Comparison of ENCODE assay signal across 22 cellular contexts in genomic region chr10:11249134-11249533, GRCh38.
A peak's percentile ranks its signal among the peaks of the same experiment; 100 is the strongest.
DNase-seq lines count a peak whose midpoint lies in the region; ATAC-seq, FAIRE-seq and TF ChIP-seq lines count a peak whose summit lies in the region.
"Had no signal": no experiment of that assay in that cellular context is flagged by ENCODE, and none has a peak within 500 bp of the region (broad histone marks: within the 10 kb centered on the region; RNA-seq: fewer than 3 reads in every experiment).

No MANE protein-coding gene starts in this region.

- H2BK20ac ChIP-seq in H9 (ENCODE audit: low read depth, low read length, poor library complexity, severe bottlenecking) = no peak overlapping the region

- no peak for TF ChIP-seq EP300 in GM12878 (IDR thresholded peaks at IDR 0.05; ENCODE audit: borderline replicate concordance in 1 of 2, control insufficient read depth in 1 of 2, low read depth in 2 of 2, low read length in 2 of 2)

- no peak overlapping the region for H4K8ac ChIP-seq in H9 (replicated peaks; ENCODE audit: insufficient read length, low read depth, low read length)

- H3K4ac ChIP-seq in H9 (ENCODE audit: low read depth, low read length) = no peak overlapping the region

- ATAC-seq in GM12878 (no peak), natural killer cell (no peak)
- no peak for ATAC-seq in stimulated activated effector memory CD8-positive, alpha-beta T cell treated with anti-CD3 and anti-CD28 coated beads, Interleukin-12 subunit alpha, Interleukin-12 subunit beta, amount 100 ng/mL, for 72 hours
- ATAC-seq: activated naive CD4-positive, alpha-beta T cell treated with anti-CD3 and anti-CD28 coated beads, Interleukin-2, amount 50 U/mL, for 72 hours; PC-3 had no signal

- no peak for TF ChIP-seq RAD21 in GM12878 (IDR thresholded peaks at IDR 0.05; ENCODE audit: insufficient read depth, low read depth, low read length)

- SMC1A ChIA-PET in GM12878 (lab: Charles Lee; ENCODE audit: uncharacterized antibody, unreplicated experiment) = interaction anchor here (0.6 to 15.6 kb wide), 6 partner anchors 10 to 77 kb away, joined by 3 to 417 read pairs (median 4); no protein-coding TSS in a partner anchor

- H2BK120ac ChIP-seq in H9 (ENCODE audit: low read depth, low read length, poor library complexity, severe bottlenecking) = no peak overlapping the region

- peaks cover 23 to 32% (median 29%) of the 10 kb centered on the region in 4 donors for H3K4me1 Mint-ChIP-seq in CD4-positive, alpha-beta memory T cell
- H3K4me1 Mint-ChIP-seq in H9 (peaks cover 15 to 17% of the 10 kb centered on the region in 2 experiments), natural killer cell (peaks cover 42 to 58% of the 10 kb centered on the region in 2 donors)
- peaks cover 25% of the 10 kb centered on the region for H3K4me1 Mint-ChIP-seq in stimulated activated effector memory CD8-positive, alpha-beta T cell treated with anti-CD3 and anti-CD28 coated beads, Interleukin-12 subunit alpha, Interleukin-12 subunit beta, amount 100 ng/mL, for 72 hours

- H3K4me1 ChIP-seq in CD4-positive, alpha-beta memory T cell (ENCODE audit: insufficient read depth, low read length) = peaks cover 61% of the 10 kb centered on the region
- H3K4me1 ChIP-seq in H9 (ENCODE audit: insufficient read depth, low read length) = peaks cover 7% of the 10 kb centered on the region
- peaks cover 49% of the 10 kb centered on the region for H3K4me1 ChIP-seq in GM12878 (ENCODE audit: control insufficient read depth, insufficient read depth, low read length)
- H3K4me1 ChIP-seq: breast epithelium, parathyroid adenoma, vagina had no signal

- H3K27me3 Mint-ChIP-seq in CD4-positive, alpha-beta memory T cell = no peaks in the 10 kb centered on the region
- H3K27me3 Mint-ChIP-seq in H9 (ENCODE audit: low read depth) = no peaks in the 10 kb centered on the region
- H3K27me3 Mint-ChIP-seq in natural killer cell (ENCODE audit: low read depth in 2 of 2) = no peaks in the 10 kb centered on the region

- H3K9ac ChIP-seq in H9 (ENCODE audit: extremely low read depth, insufficient read length, low read length) (no peak overlapping the region), GM12878 (ENCODE audit: control insufficient read depth, insufficient read depth, low read length) (no peak overlapping the region)
- H3K9ac ChIP-seq: parathyroid adenoma, SK-N-SH had no signal

- H3K4me3 Mint-ChIP-seq in CD4-positive, alpha-beta memory T cell = no peak overlapping the region
- H3K4me3 Mint-ChIP-seq in H9 = no peak overlapping the region
- H3K4me3 Mint-ChIP-seq in natural killer cell = peak overlapping the region; percentile 45
- H3K4me3 Mint-ChIP-seq in stimulated activated effector memory CD8-positive, alpha-beta T cell treated with anti-CD3 and anti-CD28 coated beads, Interleukin-12 subunit alpha, Interleukin-12 subunit beta, amount 100 ng/mL, for 72 hours = no peak overlapping the region

- H3K79me2 ChIP-seq in H9 (ENCODE audit: insufficient read depth, low read length) (no peaks in the 10 kb centered on the region), GM12878 (ENCODE audit: control insufficient read depth, insufficient read depth, low read length) (peaks cover 72% of the 10 kb centered on the region)
- H3K79me2 ChIP-seq: parathyroid adenoma had no signal

- H3K18ac ChIP-seq in H9 (ENCODE audit: insufficient read length, low read depth, low read length) = no peak overlapping the region

- TF ChIP-seq CTCF in H9 (conservative IDR thresholded peaks at IDR 0.05) (no peak), GM12878 (IDR thresholded peaks at IDR 0.05 in 2 of 3, conservative IDR thresholded peaks at IDR 0.05 in 1 of 3; ENCODE audit: control insufficient read depth in 2 of 3, extremely low read depth in 1 of 3, insufficient read depth in 1 of 3, low read depth in 3 of 3, low read length in 3 of 3) (no peak), natural killer cell (IDR thresholded peaks at IDR 0.05) (no peak), brain microvascular endothelial cell (IDR thresholded peaks at IDR 0.05; ENCODE audit: low read depth, low read length, missing control alignments) (no peak)

- no peaks in the 10 kb centered on the region for H3K23me2 ChIP-seq in H9 (ENCODE audit: insufficient read length, low read depth, low read length, poor library complexity, severe bottlenecking)

- DNase-seq in CD4-positive, alpha-beta memory T cell = no peak
- DNase-seq in H9 (no peak), GM12878 (ENCODE audit: low read depth, low spot score) (no peak), natural killer cell (no peak), brain microvascular endothelial cell (no peak), NCI-H82 treated with DMSO at 0.1 percent for 48 hours (lab: John Stamatoyannopoulos, UW; ENCODE audit: unreplicated experiment) (no peak)
- DNase-seq in stimulated activated effector memory CD8-positive, alpha-beta T cell treated with anti-CD3 and anti-CD28 coated beads, Interleukin-12 subunit alpha, Interleukin-12 subunit beta, amount 100 ng/mL, for 72 hours (ENCODE audit: low spot score in 2 of 2) = no peak
- DNase-seq: activated CD4-positive, alpha-beta T cell treated with anti-CD3 and anti-CD28 coated beads for 1 hour; DMS 273 treated with DMSO at 0.1 percent for 48 hours; GDM1; NCI-H1417 treated with DMSO at 0.1 percent for 48 hours; NCI-H774; PC-3; SK-N-SH; small intestine; stimulated activated CD4-positive, alpha-beta T cell treated with anti-CD3 and anti-CD28 coated beads, Interleukin-4, amount 100 ng/mL, for 24 hours had no signal

- POLR2A ChIA-PET in CD4-positive, alpha-beta memory T cell (lab: Charles Lee; ENCODE audit: partially characterized antibody) = interaction anchor here (0.8 to 1.6 kb wide), 2 partner anchors 13 to 56 kb away, joined by 3 to 5 read pairs; no protein-coding TSS in a partner anchor
- POLR2A ChIA-PET in GM12878 (lab: Charles Lee) = interaction anchor here (4.7 kb wide), 1 partner anchor 13 kb away, joined by 33 read pairs; no protein-coding TSS in a partner anchor

- H3K4me2 ChIP-seq in H9 (ENCODE audit: insufficient read depth, insufficient read length, low read length) (no peak overlapping the region), GM12878 (ENCODE audit: control insufficient read depth, insufficient read depth) (no peak overlapping the region)
- H3K4me2 ChIP-seq: SK-N-SH had no signal

- H3K36me3 Mint-ChIP-seq in CD4-positive, alpha-beta memory T cell = peaks cover 32 to 59% of the 10 kb centered on the region in 2 donors
- peaks cover 0 to 7% (median 0%) of the 10 kb centered on the region in 3 experiments; a peak in 2 of 7 replicates for H3K36me3 Mint-ChIP-seq in H9 (ENCODE audit: insufficient read depth in 1 of 3, low read depth in 3 of 3)
- peaks cover 10% of the 10 kb centered on the region for H3K36me3 Mint-ChIP-seq in natural killer cell
- no peaks in the 10 kb centered on the region for H3K36me3 Mint-ChIP-seq in stimulated activated effector memory CD8-positive, alpha-beta T cell treated with anti-CD3 and anti-CD28 coated beads, Interleukin-12 subunit alpha, Interleukin-12 subunit beta, amount 100 ng/mL, for 72 hours

- H3K79me1 ChIP-seq in H9 (ENCODE audit: insufficient read depth, low read depth, low read length, poor library complexity, severe bottlenecking) = no peaks in the 10 kb centered on the region

- H2BK5ac ChIP-seq in H9 (ENCODE audit: insufficient read length, low read length) = no peak overlapping the region

- H3K14ac ChIP-seq in H9 (ENCODE audit: insufficient read depth, low read length) = no peak overlapping the region; the same call in 1 of the 2 replicates

- H3K27ac Mint-ChIP-seq in CD4-positive, alpha-beta memory T cell = peak overlapping the region in 5 of 7 donors; percentile 1 to 77 (median 53)
- H3K27ac Mint-ChIP-seq in H9 = peak overlapping the region in 2 of 3 experiments; percentile 27 to 56; a peak in 3 of 7 replicates
- peak overlapping the region in 1 of 2 donors; percentile 78 for H3K27ac Mint-ChIP-seq in natural killer cell
- H3K27ac Mint-ChIP-seq in stimulated activated effector memory CD8-positive, alpha-beta T cell treated with anti-CD3 and anti-CD28 coated beads, Interleukin-12 subunit alpha, Interleukin-12 subunit beta, amount 100 ng/mL, for 72 hours = no peak overlapping the region

- no peak overlapping the region for H2BK15ac ChIP-seq in H9 (ENCODE audit: low read depth, low read length)

- no peak overlapping the region for H4K91ac ChIP-seq in H9 (ENCODE audit: insufficient read length, low read depth, low read length)

- H4K20me1 ChIP-seq in H9 (ENCODE audit: control insufficient read depth, insufficient read depth, insufficient read length) (no peaks in the 10 kb centered on the region), GM12878 (ENCODE audit: control insufficient read depth, insufficient read depth) (no peaks in the 10 kb centered on the region)

- H3K56ac ChIP-seq in H9 (ENCODE audit: insufficient read length, low read depth, low read length) = no peak overlapping the region

- H3K23ac ChIP-seq in H9 (ENCODE audit: insufficient read length, low read depth, low read length) = no peak overlapping the region

- H3K4me3 ChIP-seq in CD4-positive, alpha-beta memory T cell (ENCODE audit: low read length in 2 of 2) = no peak overlapping the region
- H3K4me3 ChIP-seq in GM12878 (no peak overlapping the region), brain microvascular endothelial cell (ENCODE audit: low read depth, low read length) (no peak overlapping the region)
- H3K4me3 ChIP-seq: breast epithelium, esophagus muscularis mucosa, suprapubic skin, vagina had no signal

- RAD21 ChIA-PET in GM12878 (lab: Charles Lee; ENCODE audit: unreplicated experiment) = interaction anchor here (15.0 kb wide), 1 partner anchor 73 kb away, joined by 212 read pairs; no protein-coding TSS in a partner anchor

- peaks cover 77% of the 10 kb centered on the region for H3K36me3 ChIP-seq in CD4-positive, alpha-beta memory T cell (ENCODE audit: insufficient read depth, low read length)
- H3K36me3 ChIP-seq in GM12878 (ENCODE audit: control insufficient read depth in 2 of 2, insufficient read depth in 2 of 2, low read length in 1 of 2) (peaks cover 19 to 52% of the 10 kb centered on the region in 2 experiments), brain microvascular endothelial cell (replicated peaks) (no peaks in the 10 kb centered on the region)
- H3K36me3 ChIP-seq: breast epithelium, vagina had no signal

- in situ Hi-C loops in GM12878 (cut with MboI) = no loop called here
- in situ Hi-C loops in brain microvascular endothelial cell (cut with HindIII; ENCODE audit: low pct_ligation_motif_present, low sequenced_read_pairs) = no loop called here

- no peaks in the 10 kb centered on the region for H3K27me3 ChIP-seq in CD4-positive, alpha-beta memory T cell (ENCODE audit: insufficient read depth, low read length)
- H3K27me3 ChIP-seq in H9 (ENCODE audit: insufficient read depth, low read length) (no peaks in the 10 kb centered on the region), GM12878 (replicated peaks in 1 of 2; ENCODE audit: control insufficient read depth in 2 of 2, insufficient read depth in 2 of 2, low read length in 1 of 2) (no peaks in the 10 kb centered on the region), brain microvascular endothelial cell (replicated peaks) (no peaks in the 10 kb centered on the region)
- H3K27me3 ChIP-seq: breast epithelium, esophagus muscularis mucosa, suprapubic skin, vagina had no signal

- H3K9me3 Mint-ChIP-seq in CD4-positive, alpha-beta memory T cell = no peaks in the 10 kb centered on the region
- no peaks in the 10 kb centered on the region for H3K9me3 Mint-ChIP-seq in H9
- no peaks in the 10 kb centered on the region for H3K9me3 Mint-ChIP-seq in natural killer cell
- no peaks in the 10 kb centered on the region for H3K9me3 Mint-ChIP-seq in stimulated activated effector memory CD8-positive, alpha-beta T cell treated with anti-CD3 and anti-CD28 coated beads, Interleukin-12 subunit alpha, Interleukin-12 subunit beta, amount 100 ng/mL, for 72 hours
- H3K9me3 Mint-ChIP-seq: activated naive CD4-positive, alpha-beta T cell treated with anti-CD3 and anti-CD28 coated beads, Interleukin-2, amount 50 U/mL, for 72 hours had no signal

- BruUV-seq in GM12878 (replicated peaks; lab: Mats Ljungman, UMichigan) = no TSS peak

- FAIRE-seq in GM12878 (lab: Jason Lieb, UNC) = no peak
- FAIRE-seq: small intestine had no signal

- no peak overlapping the region for H2BK12ac ChIP-seq in H9 (ENCODE audit: insufficient read length, low read depth, low read length)

- H3K9me3 ChIP-seq in CD4-positive, alpha-beta memory T cell (ENCODE audit: control insufficient read depth in 1 of 2, low read length in 2 of 2) = no peaks in the 10 kb centered on the region
- H3K9me3 ChIP-seq in H9 (ENCODE audit: control insufficient read depth, low read depth, low read length) (no peaks in the 10 kb centered on the region), GM12878 (replicated peaks; ENCODE audit: control insufficient read depth, insufficient read depth, low read length) (no peaks in the 10 kb centered on the region)
- H3K9me3 ChIP-seq: breast epithelium, esophagus muscularis mucosa, SK-N-SH, suprapubic skin, vagina had no signal

- no peak overlapping the region for H2AK5ac ChIP-seq in H9 (ENCODE audit: insufficient read length, low read length)

- no peak for TF ChIP-seq POLR2A in GM12878 (IDR thresholded peaks at IDR 0.05; ENCODE audit: low read depth, low read length)

- intact Hi-C loops in CD4-positive, alpha-beta memory T cell (cut with micrococcal nuclease) = no loop called here
- intact Hi-C loops in GM12878 (cut with micrococcal nuclease; ENCODE audit: unreplicated experiment) = loop anchor here (5.0 kb wide), 1 partner anchor 142 kb away; no protein-coding TSS in a partner anchor
- intact Hi-C loops in natural killer cell (cut with micrococcal nuclease) = no loop called here

- H2AFZ ChIP-seq in H9 (ENCODE audit: low read length) = no peak overlapping the region
- no peak overlapping the region for H2AFZ ChIP-seq in GM12878 (ENCODE audit: control insufficient read depth, low read depth, low read length)
- H2AFZ ChIP-seq: parathyroid adenoma had no signal

- H3K27ac ChIP-seq in CD4-positive, alpha-beta memory T cell (ENCODE audit: low read depth, low read length) = no peak overlapping the region
- H3K27ac ChIP-seq in H9 (ENCODE audit: insufficient read length, low read depth, low read length) (no peak overlapping the region), GM12878 (ENCODE audit: control insufficient read depth, insufficient read depth) (peak overlapping the region; percentile 5; the same call in 1 of the 2 replicates), brain microvascular endothelial cell (no peak overlapping the region)
- H3K27ac ChIP-seq: breast epithelium, esophagus muscularis mucosa, parathyroid adenoma, suprapubic skin, vagina had no signal

- WGBS in H9 (ENCODE audit: extremely low coverage, insufficient read length, low lambda C conversion rate) = no CpG with 5 or more reads among the region's 6 CpGs
- WGBS in GM12878 (ENCODE audit: insufficient coverage, insufficient replicate concordance, low lambda C conversion rate, missing lambda C conversion rate) = 93% methylated on average over 6 of the region's 6 CpGs

- CTCF ChIA-PET in CD4-positive, alpha-beta memory T cell (lab: Charles Lee; ENCODE audit: partially characterized antibody) = no interaction called here
- CTCF ChIA-PET in GM12878 (lab: Yijun Ruan, JAX) = no interaction called here

- H4K5ac ChIP-seq in H9 (ENCODE audit: insufficient read length, low read depth, low read length) = no peak overlapping the region

- no peak overlapping the region for H3T11ph ChIP-seq in H9 (ENCODE audit: low read length)
